Comparison of ENCODE assay signal across 14 cellular contexts in the genomic region with DNA sequence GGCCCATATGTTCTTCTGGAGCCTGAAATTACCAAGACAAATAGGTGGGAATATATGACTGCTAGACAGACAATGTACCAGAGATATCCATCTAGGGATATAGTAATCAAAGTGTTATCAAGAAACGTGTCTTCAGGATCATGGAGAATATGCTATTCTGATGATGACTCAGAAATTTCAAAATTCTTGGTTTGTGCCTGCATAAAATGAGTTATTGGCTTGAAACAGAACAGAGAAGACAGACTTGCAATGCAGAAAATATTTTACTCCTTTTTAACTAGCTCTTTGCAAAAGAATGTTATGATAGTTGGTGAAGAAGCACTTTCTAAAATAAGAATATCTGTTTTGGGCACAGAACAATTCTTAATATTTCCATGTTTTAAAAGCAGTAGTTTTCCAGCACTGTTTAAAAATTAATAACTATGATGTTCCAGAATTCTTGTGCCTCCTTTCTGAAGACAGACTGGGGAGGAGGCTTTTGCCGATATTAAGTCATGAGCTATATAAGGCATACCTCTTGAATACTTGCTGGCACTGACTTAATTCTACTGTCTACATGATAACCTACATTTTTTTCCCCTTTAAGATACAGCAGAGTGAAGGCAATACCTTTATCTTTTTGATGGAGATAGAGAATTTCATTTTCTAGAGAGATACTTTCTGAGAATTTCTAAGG. TPM values are rescaled to one million over a fixed set of nuclear protein-coding genes. Genes with fewer than 3 reads are reported as not detected.
A peak's percentile ranks its signal among the peaks of the same experiment; 100 is the strongest.
DNase-seq lines count a peak whose midpoint lies in the region; ATAC-seq and TF ChIP-seq lines count a peak whose summit lies in the region.
"Had no signal": no experiment of that assay in that cellular context is flagged by ENCODE, and none has a peak within 500 bp of the region (broad histone marks: within the 10 kb centered on the region; RNA-seq: fewer than 3 reads in every experiment).

No MANE protein-coding gene starts in this region.

- intact Hi-C loops in dorsolateral prefrontal cortex (cut with DNase I): loop anchor here in 1 of 2 donors (5.0 to 10.0 kb wide), 2 partner anchors 34 to 106 kb away; a partner anchor contains a TSS

- H3K4me1 ChIP-seq in RWPE2 (ENCODE audit: insufficient read depth, poor library complexity, severe bottlenecking): peaks cover 30% of the 10 kb centered on the region

- peak overlapping the region; percentile 46 to 72 (median 63) for H3K27ac Mint-ChIP-seq in nephron
- H3K27ac Mint-ChIP-seq: activated naive CD4-positive, alpha-beta T cell treated with anti-CD3 and anti-CD28 coated beads, Interleukin-2, amount 10 ng/mL, durations not matched to agents 7 days and 5 days had no signal

- H3K4me1 Mint-ChIP-seq in nephron: peaks cover 27% of the 10 kb centered on the region
- H3K4me1 Mint-ChIP-seq: activated naive CD4-positive, alpha-beta T cell treated with anti-CD3 and anti-CD28 coated beads, Interleukin-2, amount 10 ng/mL, durations not matched to agents 7 days and 5 days had no signal

- no peaks in the 10 kb centered on the region for H3K36me3 ChIP-seq in RWPE2 (ENCODE audit: low read depth)

- ATAC-seq in RWPE2 (ENCODE audit: low read depth) (peak; percentile 59), GM19328 (IDR thresholded peaks at IDR 0.05; ENCODE audit: unreplicated experiment) (no peak), HG02588 (IDR thresholded peaks at IDR 0.05; ENCODE audit: unreplicated experiment) (no peak)
- ATAC-seq in stimulated activated naive CD8-positive, alpha-beta T cell treated with anti-CD3 and anti-CD28 coated beads, Interleukin-15, Interleukin-2, amounts not matched to agents 100 U/mL and 50 U/mL, for 24 hours: no peak

- no peaks in the 10 kb centered on the region for H3K36me3 Mint-ChIP-seq in nephron (ENCODE audit: low read depth)
- H3K36me3 Mint-ChIP-seq: activated naive CD4-positive, alpha-beta T cell treated with anti-CD3 and anti-CD28 coated beads, Interleukin-2, amount 10 ng/mL, durations not matched to agents 7 days and 5 days had no signal

- no peak overlapping the region for H3K4me3 Mint-ChIP-seq in nephron
- H3K4me3 Mint-ChIP-seq: activated naive CD4-positive, alpha-beta T cell treated with anti-CD3 and anti-CD28 coated beads, Interleukin-2, amount 10 ng/mL, durations not matched to agents 7 days and 5 days had no signal

- CTCF ChIA-PET in AG04450 (lab: Charles Lee): no interaction called here

- H3K9me3 ChIP-seq in AG04450 (ENCODE audit: control insufficient read depth, insufficient read depth, low read length): no peaks in the 10 kb centered on the region
- no peaks in the 10 kb centered on the region for H3K9me3 ChIP-seq in RWPE2 (ENCODE audit: severe bottlenecking)

- no peaks in the 10 kb centered on the region for H3K9me3 Mint-ChIP-seq in nephron
- H3K9me3 Mint-ChIP-seq: activated naive CD4-positive, alpha-beta T cell treated with anti-CD3 and anti-CD28 coated beads, Interleukin-2, amount 10 ng/mL, durations not matched to agents 7 days and 5 days had no signal

- H3K4me3 ChIP-seq in AG04450 (ENCODE audit: low read depth, low read length): no peak overlapping the region
- H3K4me3 ChIP-seq in RWPE2 (ENCODE audit: severe bottlenecking): no peak overlapping the region
- no peak overlapping the region for H3K4me3 ChIP-seq in dorsolateral prefrontal cortex

- POLR2A ChIA-PET in AG04450 (lab: Yijun Ruan, JAX): no interaction called here

- no peak for DNase-seq in AG04450 (ENCODE audit: low read depth, low spot score)
- DNase-seq in RWPE2 (ENCODE audit: low spot score): no peak
- DNase-seq in dorsolateral prefrontal cortex: no peak
- no peak for DNase-seq in DMS79 (lab: John Stamatoyannopoulos, UW)
- DNase-seq in stimulated activated naive CD8-positive, alpha-beta T cell treated with anti-CD3 and anti-CD28 coated beads, Interleukin-15, Interleukin-2, amounts not matched to agents 100 U/mL and 50 U/mL, for 24 hours: no peak
- DNase-seq: activated naive CD4-positive, alpha-beta T cell treated with anti-CD3 and anti-CD28 coated beads, Interleukin-2, amount 10 ng/mL, durations not matched to agents 7 days and 5 days; DMS79 treated with DMSO at 0.1 percent for 48 hours; NCI-H2029 treated with DMSO at 0.1 percent for 48 hours; SHP77 treated with DMSO at 0.1 percent for 48 hours had no signal

- no peaks in the 10 kb centered on the region for H3K27me3 ChIP-seq in AG04450 (ENCODE audit: control insufficient read depth, insufficient read depth, low read length)
- no peaks in the 10 kb centered on the region for H3K27me3 ChIP-seq in RWPE2 (ENCODE audit: insufficient read depth, poor library complexity, severe bottlenecking)
- H3K27me3 ChIP-seq in dorsolateral prefrontal cortex: no peaks in the 10 kb centered on the region

- H3K27me3 Mint-ChIP-seq in nephron (ENCODE audit: low read depth): no peaks in the 10 kb centered on the region
- H3K27me3 Mint-ChIP-seq: activated naive CD4-positive, alpha-beta T cell treated with anti-CD3 and anti-CD28 coated beads, Interleukin-2, amount 10 ng/mL, durations not matched to agents 7 days and 5 days had no signal

- no peak for TF ChIP-seq CTCF in AG04450 (IDR thresholded peaks at IDR 0.05; ENCODE audit: low read depth, low read length)
- no peak for TF ChIP-seq CTCF in RWPE2 (IDR thresholded peaks at IDR 0.05; ENCODE audit: poor library complexity, severe bottlenecking)
- no peak for TF ChIP-seq CTCF in dorsolateral prefrontal cortex (IDR thresholded peaks at IDR 0.05 in 54 of 56, conservative IDR thresholded peaks at IDR 0.05 in 2 of 56; ENCODE audit: low read depth in 1 of 56, partially characterized antibody in 56 of 56)
- no peak for TF ChIP-seq CTCF in nephron (IDR thresholded peaks at IDR 0.05; ENCODE audit: unreplicated experiment in 3 of 3)

- peak overlapping the region; percentile 86 for H3K27ac ChIP-seq in AG04450 (ENCODE audit: low read depth, low read length)
- peak overlapping the region; percentile 96 for H3K27ac ChIP-seq in RWPE2 (ENCODE audit: poor library complexity, severe bottlenecking)
- H3K27ac ChIP-seq in dorsolateral prefrontal cortex: peak overlapping the region in 53 of 59 donors; percentile 4 to 88 (median 66)

RNA-seq across cellular contexts. Expression of a gene that starts 34.4 kb away (rescaled TPM):
- polyA plus RNA-seq in AG04450 (2011; rRNA removed): 0.83 and 1.1 TPM in 2 replicates
- 1.5 and 1.6 TPM in 2 replicates for polyA minus RNA-seq in AG04450 (2011; rRNA and poly(A)+ RNA removed)
- total RNA-seq in dorsolateral prefrontal cortex: 10 to 100 TPM in 14 of 120 experiments, 1 to 10 TPM in 104, under 1 TPM in 2; 0.83 to 15.3 (median 4.9) TPM
- total RNA-seq: A673, dermis microvascular lymphatic vessel endothelial cell had no signal
